ENCODE assay signal across 9 cellular contexts in the genomic region with DNA sequence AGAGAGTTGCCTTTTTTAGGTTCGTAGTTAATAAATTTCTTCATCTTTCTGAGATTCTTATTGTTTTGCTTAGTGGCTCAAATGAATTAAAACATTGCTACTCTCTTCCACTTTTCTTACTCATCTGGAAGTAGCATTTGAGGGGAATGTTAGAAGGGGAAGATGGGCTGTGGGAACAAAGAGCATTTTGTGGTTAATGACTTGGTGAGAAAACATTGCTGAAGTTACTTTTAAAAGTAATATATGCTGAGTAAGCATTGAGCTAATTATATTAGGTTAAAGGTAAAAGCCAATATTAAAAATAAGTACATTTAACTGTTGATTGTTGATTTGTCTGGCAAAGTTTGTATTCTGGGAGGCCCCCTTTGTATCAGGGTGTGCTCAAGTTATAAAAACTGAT. TPM values are rescaled to one million over a fixed set of nuclear protein-coding genes. Genes with fewer than 3 reads are reported as not detected.
DNase-seq lines count a peak whose midpoint lies in the region; ATAC-seq, FAIRE-seq and TF ChIP-seq lines count a peak whose summit lies in the region.
"Had no signal": no experiment of that assay in that cellular context is flagged by ENCODE, and none has a peak within 500 bp of the region (broad histone marks: within the 10 kb centered on the region; RNA-seq: fewer than 3 reads in every experiment).

No MANE protein-coding gene starts in this region.

- peaks cover 66% of the 10 kb centered on the region for H3K36me3 Mint-ChIP-seq in CD8-positive, alpha-beta T cell
- H3K36me3 Mint-ChIP-seq in naive thymus-derived CD4-positive, alpha-beta T cell, result peaks cover 0 to 19% (median 10%) of the 10 kb centered on the region in 5 donors

- FAIRE-seq in GM12892 (lab: Jason Lieb, UNC), result no peak

- in situ Hi-C loops in KBM-7 (cut with MboI; ENCODE audit: low pct_unique_long_range_greater_than_20kb, low sequenced_read_pairs), result no loop called here

- H3K27ac ChIP-seq in CD8-positive, alpha-beta T cell (ENCODE audit: low read depth, low read length), result no peak overlapping the region
- H3K27ac ChIP-seq in naive thymus-derived CD4-positive, alpha-beta T cell (ENCODE audit: low read depth, low read length), result no peak overlapping the region

- no peaks in the 10 kb centered on the region for H3K9me3 ChIP-seq in CD8-positive, alpha-beta T cell (ENCODE audit: low read length)
- H3K9me3 ChIP-seq in naive thymus-derived CD4-positive, alpha-beta T cell (ENCODE audit: control insufficient read depth in 2 of 3, low read length in 3 of 3), result no peaks in the 10 kb centered on the region

- DNase-seq in CD8-positive, alpha-beta T cell, result no peak
- DNase-seq in KBM-7 (peak; percentile 55), astrocyte of the hippocampus (ENCODE audit: low read depth, low spot score) (peak; percentile 63), GM12892 (ENCODE audit: insufficient read length) (no peak), GDM1 (lab: John Stamatoyannopoulos, UW) (no peak), DMS153 (lab: John Stamatoyannopoulos, UW) (no peak), NCI-H524 treated with DMSO at 0.1 percent for 48 hours (lab: John Stamatoyannopoulos, UW) (no peak)
- DNase-seq in naive thymus-derived CD4-positive, alpha-beta T cell, result no peak

- no peaks in the 10 kb centered on the region for H3K27me3 Mint-ChIP-seq in CD8-positive, alpha-beta T cell (ENCODE audit: low read depth)
- no peaks in the 10 kb centered on the region for H3K27me3 Mint-ChIP-seq in naive thymus-derived CD4-positive, alpha-beta T cell
- H3K27me3 Mint-ChIP-seq: dendritic cell treated with granulocyte-macrophage colony-stimulating factor and Interleukin-4, amounts not matched to agents 40 ng/mL and 50 ng/mL, for 4 days had no signal

- H3K27me3 ChIP-seq in CD8-positive, alpha-beta T cell (ENCODE audit: insufficient read depth, low read length), result no peaks in the 10 kb centered on the region
- no peaks in the 10 kb centered on the region for H3K27me3 ChIP-seq in naive thymus-derived CD4-positive, alpha-beta T cell (ENCODE audit: control insufficient read depth in 2 of 2, insufficient read depth in 2 of 2, low read length in 2 of 2)

- H3K36me3 ChIP-seq in CD8-positive, alpha-beta T cell (ENCODE audit: insufficient read depth, low read length), result peaks cover 10% of the 10 kb centered on the region
- H3K36me3 ChIP-seq in naive thymus-derived CD4-positive, alpha-beta T cell (ENCODE audit: control insufficient read depth in 2 of 3, insufficient read depth in 3 of 3, low read length in 3 of 3), result peaks cover 0 to 16% (median 6%) of the 10 kb centered on the region in 3 experiments

- H3K9me3 Mint-ChIP-seq in CD8-positive, alpha-beta T cell, result no peaks in the 10 kb centered on the region
- H3K9me3 Mint-ChIP-seq in naive thymus-derived CD4-positive, alpha-beta T cell, result peaks cover 0 to 3% (median 0%) of the 10 kb centered on the region in 11 donors
- H3K9me3 Mint-ChIP-seq: dendritic cell treated with granulocyte-macrophage colony-stimulating factor and Interleukin-4, amounts not matched to agents 40 ng/mL and 50 ng/mL, for 4 days had no signal

- POLR2A ChIA-PET in CD8-positive, alpha-beta T cell (lab: Charles Lee), result interaction anchor here (0.7 kb wide), 1 partner anchor 15 kb away, joined by 4 read pairs; no protein-coding TSS in a partner anchor
- POLR2A ChIA-PET in naive thymus-derived CD4-positive, alpha-beta T cell (lab: Charles Lee), result no interaction called here

- TF ChIP-seq CTCF in CD8-positive, alpha-beta T cell (IDR thresholded peaks at IDR 0.05), result no peak

- CTCF ChIA-PET in CD8-positive, alpha-beta T cell (lab: Charles Lee), result interaction anchor here (0.6 to 0.8 kb wide), 2 partner anchors 12 to 35 kb away, joined by 3 to 5 read pairs; no protein-coding TSS in a partner anchor
- CTCF ChIA-PET in naive thymus-derived CD4-positive, alpha-beta T cell (lab: Charles Lee), result interaction anchor here (0.7 kb wide), 1 partner anchor 22 kb away, joined by 3 read pairs; no protein-coding TSS in a partner anchor

- no peak for ATAC-seq in CD8-positive, alpha-beta T cell
- no peak for ATAC-seq in naive thymus-derived CD4-positive, alpha-beta T cell

- H3K4me3 Mint-ChIP-seq in CD8-positive, alpha-beta T cell, result peak overlapping the region; percentile 69
- H3K4me3 Mint-ChIP-seq in naive thymus-derived CD4-positive, alpha-beta T cell, result peak overlapping the region; percentile 8 to 100 (median 97)
- H3K4me3 Mint-ChIP-seq: dendritic cell treated with granulocyte-macrophage colony-stimulating factor and Interleukin-4, amounts not matched to agents 40 ng/mL and 50 ng/mL, for 4 days had no signal

- no peak for TF ChIP-seq POLR2A in GM12892 (IDR thresholded peaks at IDR 0.05; ENCODE audit: low read depth, low read length)

- intact Hi-C loops in CD8-positive, alpha-beta T cell (cut with DNase I, micrococcal nuclease), result no loop called here
- intact Hi-C loops in naive thymus-derived CD4-positive, alpha-beta T cell (cut with micrococcal nuclease), result no loop called here

- no peak overlapping the region for H3K4me3 ChIP-seq in CD8-positive, alpha-beta T cell (ENCODE audit: low read depth, low read length)
- H3K4me3 ChIP-seq in naive thymus-derived CD4-positive, alpha-beta T cell (ENCODE audit: low read length), result no peak overlapping the region

- peak overlapping the region; percentile 50 for H3K27ac Mint-ChIP-seq in CD8-positive, alpha-beta T cell
- H3K27ac Mint-ChIP-seq in naive thymus-derived CD4-positive, alpha-beta T cell, result peak overlapping the region in 4 of 9 donors; percentile 14 to 82 (median 66)
- H3K27ac Mint-ChIP-seq: dendritic cell treated with granulocyte-macrophage colony-stimulating factor and Interleukin-4, amounts not matched to agents 40 ng/mL and 50 ng/mL, for 4 days had no signal

- peaks cover 80% of the 10 kb centered on the region for H3K4me1 Mint-ChIP-seq in CD8-positive, alpha-beta T cell (ENCODE audit: low read depth)
- H3K4me1 Mint-ChIP-seq in naive thymus-derived CD4-positive, alpha-beta T cell, result peaks cover 43 to 96% (median 85%) of the 10 kb centered on the region in 7 donors

- peaks cover 74% of the 10 kb centered on the region for H3K4me1 ChIP-seq in CD8-positive, alpha-beta T cell (ENCODE audit: insufficient read depth, low read length)
- H3K4me1 ChIP-seq in naive thymus-derived CD4-positive, alpha-beta T cell (ENCODE audit: control insufficient read depth in 2 of 2, insufficient read depth in 2 of 2, low read length in 2 of 2), result peaks cover 64 to 73% of the 10 kb centered on the region in 2 donors

RNA-seq across cellular contexts. Expression of a gene that starts 5.7 kb away (rescaled TPM):
- 100 to 1,000 TPM; 513 to 545 TPM for total RNA-seq in CD8-positive, alpha-beta T cell
- total RNA-seq in naive thymus-derived CD4-positive, alpha-beta T cell, result 100 to 1,000 TPM; 246 to 405 (median 264) TPM
- 100 to 1,000 TPM; 320 to 394 TPM for polyA plus RNA-seq in naive thymus-derived CD4-positive, alpha-beta T cell
- polyA plus RNA-seq in GM12892 (2012; ENCODE audit: missing spikeins), result 421 TPM

Comparison
In these comparisons a context has a peak if more than half of its experiments do, and no peak if none do; other contexts are left out.
1. DNase-seq: peak in KBM-7 (single experiment) and astrocyte of the hippocampus (single experiment); none in CD8-positive, alpha-beta T cell (0 of 7), naive thymus-derived CD4-positive, alpha-beta T cell (0 of 9), GM12892 (single experiment), GDM1 (single experiment), DMS153 (single experiment) and NCI-H524 treated with DMSO at 0.1 percent for 48 hours (single experiment).